23 cellular contexts compared by ENCODE assay signal in genomic region chr10:19803676-19804075, GRCh38.
"Had no signal": no experiment of that assay in that cellular context is flagged by ENCODE, and none has a peak within 500 bp of the region (broad histone marks: within the 10 kb centered on the region; RNA-seq: fewer than 3 reads in every experiment).

No MANE protein-coding gene starts in this region.

- ATAC-seq: left colon; left lung; lower lobe of right lung; natural killer cell; psoas muscle; right lobe of liver; stimulated activated naive B cell treated with anti-CD40 and anti-IgM and Interleukin-4, amounts not matched to agents 10 μg/mL and 1 μg/mL and 100 μg/mL, for 72 hours; stimulated activated naive CD8-positive, alpha-beta T cell treated with anti-CD3 and anti-CD28 coated beads, Interleukin-15, Interleukin-2, amounts not matched to agents 100 U/mL and 50 U/mL, for 24 hours had no signal

- DNase-seq: islet precursor cell; left colon; left lung; lower lobe of right lung; mammary epithelial cell; mesenchymal stem cell; naive B cell; natural killer cell; nephron progenitor cell; occipital lobe; psoas muscle; right lobe of liver; stimulated activated CD4-positive, alpha-beta T cell treated with anti-CD3 and anti-CD28 coated beads, Interleukin-12 subunit alpha, Interleukin-12 subunit beta, amount 100 ng/mL, for 4 hours; stimulated activated CD4-positive, alpha-beta T cell treated with anti-CD3 and anti-CD28 coated beads, Interleukin-15, amount 100 ng/mL, for 24 hours; stimulated activated CD4-positive, alpha-beta T cell treated with anti-CD3 and anti-CD28 coated beads, Interleukin-2, amount 100 ng/mL, for 24 hours; stimulated activated CD4-positive, alpha-beta T cell treated with anti-CD3 and anti-CD28 coated beads, Interleukin-4, amount 100 ng/mL, for 1 hour; stimulated activated naive B cell treated with anti-CD40 and anti-IgM and Interleukin-4, amounts not matched to agents 10 μg/mL and 1 μg/mL and 100 μg/mL, for 72 hours; stimulated activated naive CD8-positive, alpha-beta T cell treated with anti-CD3 and anti-CD28 coated beads, Interleukin-15, Interleukin-2, amounts not matched to agents 100 U/mL and 50 U/mL, for 24 hours; stomach; testis; thyroid gland; transverse colon; upper lobe of left lung had no signal
